14 cellular contexts compared by ENCODE assay signal in the genomic region with DNA sequence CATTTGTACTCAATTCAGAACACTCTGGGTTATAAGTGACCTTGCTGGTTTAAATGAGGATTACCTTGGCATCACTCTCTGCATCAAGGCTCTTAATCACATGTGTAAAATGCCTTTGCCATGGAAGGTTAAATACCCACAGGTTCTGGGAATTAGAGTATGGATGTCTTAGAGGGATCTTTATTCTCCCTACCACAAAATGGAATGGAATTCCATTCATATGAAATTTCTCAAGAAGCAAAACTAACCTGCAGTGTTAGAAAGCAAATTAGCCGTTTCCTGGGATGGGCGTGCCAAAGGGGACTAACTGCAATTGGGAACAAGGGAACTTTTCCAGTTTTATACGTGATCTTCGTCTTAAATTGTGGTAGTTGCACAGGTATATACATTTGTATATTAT.
"Had no signal": no experiment of that assay in that cellular context is flagged by ENCODE, and none has a peak within 500 bp of the region (broad histone marks: within the 10 kb centered on the region; RNA-seq: fewer than 3 reads in every experiment).

No MANE protein-coding gene starts in this region.

- ATAC-seq: activated naive CD4-positive, alpha-beta T cell treated with anti-CD3 and anti-CD28 coated beads, Interleukin-2, amount 50 U/mL, for 72 hours; activated T-cell treated with anti-CD3 and anti-CD28 coated beads, Interleukin-2, amount 50 U/mL, for 72 hours; sciatic nerve had no signal

- H3K27me3 Mint-ChIP-seq: activated B cell treated with CpG ODN at 0.5 μM for 24 hours had no signal

- DNase-seq: activated B cell treated with CpG ODN at 0.5 μM for 24 hours; activated CD4-positive, alpha-beta T cell treated with anti-CD3 and anti-CD28 coated beads for 48 hours; activated CD8-positive, alpha-beta memory T cell treated with anti-CD3 and anti-CD28 coated beads, Interleukin-2, amount 50 U/mL, for 48 hours; activated gamma-delta T cell; activated T-cell treated with anti-CD3 and anti-CD28 coated beads, Interleukin-2, amount 50 U/mL, for 72 hours; caudate nucleus; effector CD4-positive, alpha-beta T cell; glutamatergic neuron; hypothalamus had no signal

- H3K4me3 ChIP-seq: coronary artery, esophagus muscularis mucosa, prostate gland had no signal

- H3K36me3 ChIP-seq: esophagus muscularis mucosa, prostate gland had no signal

- H3K4me3 Mint-ChIP-seq: activated B cell treated with CpG ODN at 0.5 μM for 24 hours; activated T-cell treated with anti-CD3 and anti-CD28 coated beads, Interleukin-2, amount 50 U/mL, for 72 hours had no signal

- H3K27ac ChIP-seq: coronary artery, esophagus muscularis mucosa, prostate gland had no signal

- H3K4me1 ChIP-seq: prostate gland had no signal

- H3K9me3 Mint-ChIP-seq: activated naive CD4-positive, alpha-beta T cell treated with anti-CD3 and anti-CD28 coated beads, Interleukin-2, amount 50 U/mL, for 72 hours had no signal

- H3K9me3 ChIP-seq: esophagus muscularis mucosa, prostate gland had no signal

- H3K27me3 ChIP-seq: esophagus muscularis mucosa had no signal

- H3K27ac Mint-ChIP-seq: activated B cell treated with CpG ODN at 0.5 μM for 24 hours; activated T-cell treated with anti-CD3 and anti-CD28 coated beads, Interleukin-2, amount 50 U/mL, for 72 hours had no signal
